Comparison of ENCODE assay signal across 8 cellular contexts in genomic region chr12:32264995-32265394, GRCh38.
DNase-seq lines count a peak whose midpoint lies in the region; ATAC-seq and TF ChIP-seq lines count a peak whose summit lies in the region.

No MANE protein-coding gene starts in this region.

- H3K27ac ChIP-seq in MM.1S (ENCODE audit: low read length) (peak overlapping the region; percentile 64; the same call in 1 of the 2 replicates), dorsolateral prefrontal cortex (peak overlapping the region in 17 of 59 donors; percentile 5 to 57 (median 27))

- H2AFZ ChIP-seq in MM.1S (ENCODE audit: low read length), result peak overlapping the region; percentile 49; the same call in 1 of the 2 replicates

- intact Hi-C loops in dorsolateral prefrontal cortex (cut with DNase I), result no loop called here
- intact Hi-C loops in left cardiac atrium (cut with DNase I), result no loop called here

- no peak overlapping the region for H3K4me3 ChIP-seq in MM.1S (ENCODE audit: low read length)
- no peak overlapping the region for H3K4me3 ChIP-seq in dorsolateral prefrontal cortex

- no peaks in the 10 kb centered on the region for H3K79me2 ChIP-seq in MM.1S (ENCODE audit: low read length)

- H3K9me2 ChIP-seq in MM.1S (replicated peaks; ENCODE audit: insufficient read depth, low read length), result no peaks in the 10 kb centered on the region

- peak overlapping the region; percentile 59; the same call in 1 of the 2 replicates for H3K4me2 ChIP-seq in MM.1S (ENCODE audit: low read depth, low read length)

- H4K20me1 ChIP-seq in MM.1S (ENCODE audit: insufficient read depth, low read length), result no peaks in the 10 kb centered on the region

- H3F3A ChIP-seq in MM.1S (ENCODE audit: insufficient read depth, low read length), result peaks cover 13% of the 10 kb centered on the region

- no peak for TF ChIP-seq CTCF in MM.1S (IDR thresholded peaks at IDR 0.05; ENCODE audit: low read length)
- no peak for TF ChIP-seq CTCF in dorsolateral prefrontal cortex (IDR thresholded peaks at IDR 0.05 in 54 of 56, conservative IDR thresholded peaks at IDR 0.05 in 2 of 56; ENCODE audit: low read depth in 1 of 56, partially characterized antibody in 56 of 56)

- H3K36me3 ChIP-seq in MM.1S (replicated peaks; ENCODE audit: insufficient read depth, low read length), result no peaks in the 10 kb centered on the region

- H3K27me3 ChIP-seq in MM.1S (replicated peaks; ENCODE audit: insufficient read depth, low read length), result no peaks in the 10 kb centered on the region
- H3K27me3 ChIP-seq in dorsolateral prefrontal cortex, result no peaks in the 10 kb centered on the region

- no peak overlapping the region for H3K9ac ChIP-seq in MM.1S (ENCODE audit: low read length)

- DNase-seq in EH (ENCODE audit: low read depth) (peak; percentile 36), MM.1S (peak; percentile 77), fibroblast of the conjunctiva (ENCODE audit: low read depth) (peak; percentile 27), dorsolateral prefrontal cortex (no peak), NCI-H187 treated with DMSO at 0.1 percent for 48 hours (lab: John Stamatoyannopoulos, UW) (no peak), left cardiac atrium (no peak)

- no peaks in the 10 kb centered on the region for H3K9me3 ChIP-seq in MM.1S (replicated peaks; ENCODE audit: insufficient read depth, low read length)

- ATAC-seq in GM21737 (IDR thresholded peaks at IDR 0.05; ENCODE audit: unreplicated experiment) (peak; percentile 56), HG03097 (IDR thresholded peaks at IDR 0.05; ENCODE audit: low FRiP score, unreplicated experiment) (no peak), left cardiac atrium (no peak)

- H3K4me1 ChIP-seq in MM.1S (ENCODE audit: low read length), result peaks cover 21% of the 10 kb centered on the region

Comparison
In these comparisons a context has a peak if more than half of its experiments do, and no peak if none do; other contexts are left out.
1. DNase-seq: peak in EH (single experiment), MM.1S (single experiment) and fibroblast of the conjunctiva (single experiment); none in dorsolateral prefrontal cortex (0 of 10), NCI-H187 treated with DMSO at 0.1 percent for 48 hours (single experiment) and left cardiac atrium (single experiment).